8 cellular contexts compared by ENCODE assay signal in genomic region chr14:64387738-64388532, GRCh38. TPM values are rescaled to one million over a fixed set of nuclear protein-coding genes. Genes with fewer than 3 reads are reported as not detected.
A peak's percentile ranks its signal among the peaks of the same experiment; 100 is the strongest.
DNase-seq lines count a peak whose midpoint lies in the region; ATAC-seq and TF ChIP-seq lines count a peak whose summit lies in the region.

TSS of gene MTHFD1 (plus strand) at chr14:64388353. CDS start at chr14:64388428, 75 bp downstream.

- H3K4me3 ChIP-seq in ascending aorta (peak within 1 kb of the TSS; percentile 69 to 78), right cardiac atrium (ENCODE audit: low read length) (peak within 1 kb of the TSS; percentile 43), uterus (peak within 1 kb of the TSS; percentile 57 to 70)

- intact Hi-C loops in ascending aorta (cut with DNase I), result loop anchor here (1.0 to 5.0 kb wide), 5 partner anchors 49 to 714 kb away; partner anchors contain the start of genes CHURC1, HSPA2, MAX and ZBTB1
- intact Hi-C loops in right cardiac atrium (cut with DNase I), result no loop called here
- intact Hi-C loops in uterus (cut with DNase I; ENCODE audit: low total_unique reads), result no loop called here

- TF ChIP-seq POLR2A in uterus (IDR thresholded peaks at IDR 0.05), result peak in 1 of 2 donors; percentile 55

- H3K27me3 Mint-ChIP-seq in T-helper 2 cell treated with Interferon-gamma antibody and Interleukin-4, amounts not matched to agents 5 μg/mL and 100 μg/mL, for 36 hours (ENCODE audit: low read depth), result peaks cover 3% of the 10 kb centered on the region

- H3K4me1 ChIP-seq in ascending aorta (peaks cover 5 to 16% of the 10 kb centered on the region in 2 donors), right cardiac atrium (ENCODE audit: control insufficient read depth, insufficient read depth, low read length) (no peaks in the 10 kb centered on the region), uterus (peaks cover 0 to 5% of the 10 kb centered on the region in 2 donors)

- H3K36me3 Mint-ChIP-seq in T-helper 2 cell treated with Interferon-gamma antibody and Interleukin-4, amounts not matched to agents 5 μg/mL and 100 μg/mL, for 36 hours (ENCODE audit: low read depth), result peaks cover 36% of the 10 kb centered on the region

- H3K4me1 Mint-ChIP-seq in T-helper 2 cell treated with Interferon-gamma antibody and Interleukin-4, amounts not matched to agents 5 μg/mL and 100 μg/mL, for 36 hours (ENCODE audit: low read depth), result peaks cover 46% of the 10 kb centered on the region

- H3K9me3 ChIP-seq in ascending aorta (no peaks in the 10 kb centered on the region), right cardiac atrium (ENCODE audit: control insufficient read depth, low read length) (no peaks in the 10 kb centered on the region), uterus (no peaks in the 10 kb centered on the region)

- no peaks in the 10 kb centered on the region for H3K9me3 Mint-ChIP-seq in T-helper 2 cell treated with Interferon-gamma antibody and Interleukin-4, amounts not matched to agents 5 μg/mL and 100 μg/mL, for 36 hours

- ATAC-seq in GM18502 (IDR thresholded peaks at IDR 0.05; ENCODE audit: poor library complexity, unreplicated experiment) (peak; percentile 81), HG02970 (IDR thresholded peaks at IDR 0.05; ENCODE audit: low FRiP score, unreplicated experiment) (peak; percentile 79), right cardiac atrium (peak; percentile 95 to 96)

- H3K27me3 ChIP-seq in ascending aorta, result no peaks in the 10 kb centered on the region
- H3K27me3 ChIP-seq in right cardiac atrium (ENCODE audit: control insufficient read depth, insufficient read depth), result no peaks in the 10 kb centered on the region
- no peaks in the 10 kb centered on the region for H3K27me3 ChIP-seq in uterus

- WGBS in right cardiac atrium, result under 1% methylated on average over 61 of the region's 61 CpGs

- no peak for TF ChIP-seq CTCF in ascending aorta (IDR thresholded peaks at IDR 0.05)
- peak in 1 of 4 experiments; percentile 37 for TF ChIP-seq CTCF in uterus (IDR thresholded peaks at IDR 0.05)

- peak; percentile 98 to 100 for DNase-seq in NCI-H1930 (lab: John Stamatoyannopoulos, UW)
- peak; percentile 98 for DNase-seq in T-helper 2 cell treated with Interferon-gamma antibody and Interleukin-4, amounts not matched to agents 5 μg/mL and 100 μg/mL, for 36 hours (ENCODE audit: low spot score)
- DNase-seq in ascending aorta (ENCODE audit: low spot score in 2 of 2), result peak; percentile 98 to 100
- peak; percentile 100 for DNase-seq in right cardiac atrium
- peak; percentile 97 for DNase-seq in pulmonary artery endothelial cell (ENCODE audit: low read depth, low spot score)
- DNase-seq in uterus, result peak; percentile 97 to 99

- H3K27ac ChIP-seq in ascending aorta, result peak within 1 kb of the TSS; percentile 86 to 88
- H3K27ac ChIP-seq in right cardiac atrium (ENCODE audit: low read length), result peak within 1 kb of the TSS; percentile 75
- peak within 1 kb of the TSS; percentile 83 to 86 for H3K27ac ChIP-seq in uterus

- H3K27ac Mint-ChIP-seq in T-helper 2 cell treated with Interferon-gamma antibody and Interleukin-4, amounts not matched to agents 5 μg/mL and 100 μg/mL, for 36 hours, result peak within 1 kb of the TSS; percentile 99

- H3K36me3 ChIP-seq in ascending aorta (peaks cover 0 to 8% of the 10 kb centered on the region in 2 donors), uterus (no peaks in the 10 kb centered on the region)

- peak within 1 kb of the TSS; percentile 91 for H3K4me3 Mint-ChIP-seq in T-helper 2 cell treated with Interferon-gamma antibody and Interleukin-4, amounts not matched to agents 5 μg/mL and 100 μg/mL, for 36 hours

RNA-seq across cellular contexts. Expression of gene MTHFD1, which starts in this region (rescaled TPM):
- total RNA-seq in ascending aorta, result 7.2 TPM
- 10 to 100 TPM; 52.3 to 64.7 (median 56.4) TPM for total RNA-seq in right cardiac atrium
- 30.1 TPM for polyA plus RNA-seq in right cardiac atrium
- 64.4 and 102 TPM in 2 replicates for total RNA-seq in pulmonary artery endothelial cell
- 100 to 1,000 TPM in 1 of 4 donors, 10 to 100 TPM in 3; 13.5 to 145 (median 50.0) TPM for total RNA-seq in uterus

Comparison
In these comparisons a context has a peak if more than half of its experiments do, and no peak if none do; other contexts are left out.
1. Peak in every context shown above with its lines: DNase-seq, ATAC-seq, H3K4me3 ChIP-seq and H3K27ac ChIP-seq.